Comparison of ENCODE assay signal across 1 cellular context in the genomic region with DNA sequence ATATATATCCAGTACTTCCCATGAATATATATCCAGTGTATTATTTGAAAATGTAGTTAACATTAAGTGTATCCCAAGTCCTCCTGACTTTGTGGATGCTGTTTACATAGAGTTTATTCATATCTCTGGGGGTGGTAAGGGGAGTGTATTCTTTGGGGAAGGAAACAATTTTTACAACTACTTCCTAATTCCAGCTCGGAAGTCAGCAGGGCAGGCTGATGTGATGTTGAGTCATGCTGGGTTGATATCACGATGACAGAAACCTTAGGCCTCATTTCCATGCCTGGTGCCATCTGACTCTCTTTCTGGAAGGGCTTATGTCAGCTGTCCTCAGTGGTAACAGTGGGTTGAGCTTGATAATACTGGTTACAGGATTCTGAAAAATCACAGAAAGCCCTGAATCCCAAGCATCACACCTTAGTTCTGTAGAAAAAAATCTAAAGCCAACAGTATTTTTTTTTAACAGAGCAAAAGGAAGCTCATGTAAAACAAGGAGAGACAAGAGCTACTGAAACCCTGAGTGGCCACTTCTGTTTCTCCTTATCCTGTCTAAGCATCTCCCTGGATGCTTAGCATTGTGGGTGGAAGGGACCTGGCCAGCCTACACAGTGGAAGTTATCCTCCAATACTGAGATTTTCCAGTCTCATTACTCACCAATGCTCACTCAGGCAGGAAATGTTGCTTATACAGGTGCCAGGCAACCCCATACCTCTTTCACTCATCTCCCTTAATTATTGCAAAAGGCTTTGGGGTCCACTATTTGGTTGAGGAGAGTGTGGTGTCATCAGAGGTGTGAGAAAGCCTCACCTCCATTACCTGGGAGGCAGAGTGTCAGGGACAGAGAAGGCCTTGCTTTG.
TF ChIP-seq lines count a peak whose summit lies in the region.

No MANE protein-coding gene starts in this region.

TF ChIP-seq in K562, 482 proteins besides CTCF, POLR2A, EP300 and RAD21 (continued from another document and continues in another):
- no peak for TF ChIP-seq PBX2 (CRISPR knock-in tag; IDR thresholded peaks at IDR 0.05; ENCODE audit: low read depth)
- TF ChIP-seq PBX2 (tag; conservative IDR thresholded peaks at IDR 0.05; ENCODE audit: low read depth): peak; percentile 38; the same call in 1 of the 2 replicates
- TF ChIP-seq ID3 (CRISPR knock-in tag; IDR thresholded peaks at IDR 0.05): no peak
- no peak for TF ChIP-seq ID3 (tag; IDR thresholded peaks at IDR 0.05)
- TF ChIP-seq THRB (CRISPR knock-in tag; conservative IDR thresholded peaks at IDR 0.05): no peak
- TF ChIP-seq NCOA1 (IDR thresholded peaks at IDR 0.05; ENCODE audit: low read depth): no peak
- no peak for TF ChIP-seq IFI16 (CRISPR knock-in tag; IDR thresholded peaks at IDR 0.05)
- no peak for TF ChIP-seq MLLT1 (IDR thresholded peaks at IDR 0.05)
- TF ChIP-seq NELFE (IDR thresholded peaks at IDR 0.05; ENCODE audit: insufficient read depth, insufficient read length): no peak
- peak; percentile 37; the same call in 1 of the 2 replicates for TF ChIP-seq ZNF644 (tag; IDR thresholded peaks at IDR 0.05; ENCODE audit: low read depth)
- 0 out of 2 replicates have a peak, but pooled peaks have one; percentile 27 for TF ChIP-seq ZEB2 (IDR thresholded peaks at IDR 0.05)
- TF ChIP-seq SRSF7 (optimal IDR thresholded peaks at IDR 0.05; ENCODE audit: low read depth, low read length): no peak
- peak; percentile 22; the same call in 1 of the 2 replicates for TF ChIP-seq NCOR1 (IDR thresholded peaks at IDR 0.05)
- no peak for TF ChIP-seq COPS2 (conservative IDR thresholded peaks at IDR 0.05)
- TF ChIP-seq SIN3B (IDR thresholded peaks at IDR 0.05; ENCODE audit: low read depth): no peak
- TF ChIP-seq ZNF655 (CRISPR knock-in tag; IDR thresholded peaks at IDR 0.05): no peak
- TF ChIP-seq, protein P1, sequence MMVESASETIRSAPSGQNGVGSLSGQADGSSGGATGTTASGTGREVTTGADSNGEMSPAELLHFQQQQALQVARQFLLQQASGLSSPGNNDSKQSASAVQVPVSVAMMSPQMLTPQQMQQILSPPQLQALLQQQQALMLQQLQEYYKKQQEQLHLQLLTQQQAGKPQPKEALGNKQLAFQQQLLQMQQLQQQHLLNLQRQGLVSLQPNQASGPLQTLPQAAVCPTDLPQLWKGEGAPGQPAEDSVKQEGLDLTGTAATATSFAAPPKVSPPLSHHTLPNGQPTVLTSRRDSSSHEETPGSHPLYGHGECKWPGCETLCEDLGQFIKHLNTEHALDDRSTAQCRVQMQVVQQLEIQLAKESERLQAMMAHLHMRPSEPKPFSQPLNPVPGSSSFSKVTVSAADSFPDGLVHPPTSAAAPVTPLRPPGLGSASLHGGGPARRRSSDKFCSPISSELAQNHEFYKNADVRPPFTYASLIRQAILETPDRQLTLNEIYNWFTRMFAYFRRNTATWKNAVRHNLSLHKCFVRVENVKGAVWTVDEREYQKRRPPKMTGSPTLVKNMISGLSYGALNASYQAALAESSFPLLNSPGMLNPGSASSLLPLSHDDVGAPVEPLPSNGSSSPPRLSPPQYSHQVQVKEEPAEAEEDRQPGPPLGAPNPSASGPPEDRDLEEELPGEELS (CRISPR knock-in tag; IDR thresholded peaks at IDR 0.05; ENCODE audit: borderline replicate concordance): no peak
- TF ChIP-seq CUX1 (CRISPR knock-in tag; IDR thresholded peaks at IDR 0.05): 0 out of 2 replicates have a peak, but pooled peaks have one; percentile 65
- TF ChIP-seq ZNF384 (IDR thresholded peaks at IDR 0.05; ENCODE audit: low read depth, low read length): no peak
- TF ChIP-seq ZNF316 (IDR thresholded peaks at IDR 0.05): 0 out of 2 replicates have a peak, but pooled peaks have one; percentile 21
- TF ChIP-seq TEAD1 (CRISPR knock-in tag; IDR thresholded peaks at IDR 0.05): 0 out of 4 replicates have a peak, but pooled peaks of 1 of the 2 experiments have one; percentile 39
- peak; percentile 67; the same call in 1 of the 2 replicates for TF ChIP-seq SMARCE1 (IDR thresholded peaks at IDR 0.05)
- TF ChIP-seq MIER1 (IDR thresholded peaks at IDR 0.05; ENCODE audit: low read depth): no peak
- TF ChIP-seq POLR2B (IDR thresholded peaks at IDR 0.05; ENCODE audit: low read depth, partially characterized antibody): no peak
- TF ChIP-seq KDM5B (IDR thresholded peaks at IDR 0.05; ENCODE audit: insufficient replicate concordance, low read depth, low read length): no peak
- TF ChIP-seq SREBF1 (IDR thresholded peaks at IDR 0.05; ENCODE audit: borderline replicate concordance, low read depth, low read length): no peak
- TF ChIP-seq RUNX1 (IDR thresholded peaks at IDR 0.05; ENCODE audit: low read depth): no peak
- TF ChIP-seq, protein P2, sequence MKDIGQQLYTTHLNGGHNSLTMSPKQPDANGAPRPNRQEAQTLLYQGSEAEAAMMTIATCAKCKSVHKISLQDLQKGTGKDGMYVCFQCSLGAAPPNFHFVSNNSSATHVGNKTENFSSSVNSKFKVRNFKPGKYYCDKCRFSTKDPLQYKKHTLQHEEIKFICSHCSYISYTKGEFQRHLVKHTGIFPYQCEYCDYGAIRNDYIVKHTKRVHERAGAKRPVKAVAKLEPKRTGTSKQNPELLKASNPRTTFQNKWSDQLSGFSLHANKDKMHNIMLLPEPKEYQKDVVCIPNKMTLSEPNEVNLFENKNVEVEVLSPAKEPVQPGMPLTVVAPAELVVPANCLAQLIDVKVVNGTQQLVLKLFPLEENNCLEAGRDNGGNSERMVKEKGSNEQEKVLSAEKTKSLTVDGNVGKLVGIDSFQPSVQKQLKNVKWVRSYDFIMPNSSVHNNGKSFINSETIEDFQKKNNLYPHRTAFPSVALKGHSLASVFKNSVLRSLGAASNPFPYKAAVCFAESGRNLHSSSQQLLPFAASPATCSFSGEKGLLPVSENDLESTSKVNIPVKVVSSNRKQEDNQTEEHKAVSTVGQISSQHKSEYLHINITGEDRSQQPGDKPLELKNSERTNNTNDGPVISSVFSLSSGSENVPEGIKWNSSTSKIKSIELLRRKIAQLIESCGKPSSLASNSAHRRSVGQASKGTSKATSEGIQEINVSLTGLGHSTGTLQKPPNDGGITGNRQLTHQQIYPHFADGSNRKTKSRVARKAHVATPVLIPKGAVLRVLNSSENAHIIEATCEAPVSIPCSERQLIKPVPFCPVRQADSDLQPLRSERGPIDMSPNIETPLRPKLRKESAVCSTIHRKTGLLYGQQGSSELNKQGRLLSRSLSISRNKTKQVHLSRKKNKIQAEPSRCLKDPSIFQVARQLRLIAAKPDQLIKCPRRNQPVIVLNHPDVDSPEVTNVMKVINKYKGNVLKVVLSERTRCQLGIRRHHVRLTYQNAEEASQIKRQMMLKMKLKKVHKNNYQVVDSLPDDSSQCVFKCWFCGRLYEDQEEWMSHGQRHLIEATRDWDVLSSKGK (CRISPR knock-in tag; IDR thresholded peaks at IDR 0.05): no peak
- peak; percentile 71 for TF ChIP-seq ARID1B (IDR thresholded peaks at IDR 0.05)
- TF ChIP-seq CBX3 (IDR thresholded peaks at IDR 0.05; ENCODE audit: borderline replicate concordance in 1 of 2, low read length in 2 of 2): peak in 1 of 2 experiments; percentile 43; a peak in 1 of 3 replicates
- no peak for TF ChIP-seq CBX1 (IDR thresholded peaks at IDR 0.05; ENCODE audit: low read depth)
- TF ChIP-seq KLF6 (CRISPR knock-in tag; IDR thresholded peaks at IDR 0.05; ENCODE audit: borderline replicate concordance): 0 out of 2 replicates have a peak, but pooled peaks have one; percentile 34
- TF ChIP-seq ELF4 (CRISPR knock-in tag; IDR thresholded peaks at IDR 0.05): no peak
- TF ChIP-seq ZNF668 (CRISPR knock-in tag; IDR thresholded peaks at IDR 0.05): no peak
- TF ChIP-seq JUN (IDR thresholded peaks at IDR 0.05; ENCODE audit: borderline replicate concordance, low read depth, low read length): peak; percentile 87; the same call in 1 of the 2 replicates
- TF ChIP-seq JUN (CRISPR knock-in tag; IDR thresholded peaks at IDR 0.05; ENCODE audit: borderline replicate concordance): no peak
- TF ChIP-seq EZH2 (IDR thresholded peaks at IDR 0.05; ENCODE audit: borderline replicate concordance, low read depth, low read length): no peak
- no peak for TF ChIP-seq PHF20 (IDR thresholded peaks at IDR 0.05; ENCODE audit: partially characterized antibody)
- no peak for TF ChIP-seq TCF15 (CRISPR knock-in tag; IDR thresholded peaks at IDR 0.05)
- no peak for TF ChIP-seq HLTF (IDR thresholded peaks at IDR 0.05)
